Comparison of ENCODE assay signal across 9 cellular contexts in genomic region chr7:2719007-2719406, GRCh38. TPM values are rescaled to one million over a fixed set of nuclear protein-coding genes. Genes with fewer than 3 reads are reported as not detected.
DNase-seq lines count a peak whose midpoint lies in the region; ATAC-seq and TF ChIP-seq lines count a peak whose summit lies in the region.
"Had no signal": no experiment of that assay in that cellular context is flagged by ENCODE, and none has a peak within 500 bp of the region (broad histone marks: within the 10 kb centered on the region; RNA-seq: fewer than 3 reads in every experiment).

No MANE protein-coding gene starts in this region.

- DNase-seq in DMS 273 (lab: John Stamatoyannopoulos, UW; ENCODE audit: unreplicated experiment) = peak; percentile 88
- DNase-seq in activated CD4-positive, alpha-beta memory T cell treated with anti-CD3 and anti-CD28 coated beads, Interleukin-2, amount 10 ng/mL, durations not matched to agents 7 days and 5 days = peak; percentile 69
- peak; percentile 90 for DNase-seq in endodermal cell
- DNase-seq in stimulated activated CD4-positive, alpha-beta T cell treated with anti-CD3 and anti-CD28 coated beads, Interleukin-15, amount 100 ng/mL, for 1 hour (ENCODE audit: low read depth in 1 of 2, low spot score in 1 of 2) = peak; percentile 31 to 57
- DNase-seq in NCI-H226 = no peak
- DNase-seq in SIG-M5 treated with dmso at 0.1 percent for 504 hours (lab: John Stamatoyannopoulos, UW; ENCODE audit: unreplicated experiment) = no peak

- H3K79me2 ChIP-seq in Loucy (ENCODE audit: insufficient read depth, low read length) = peaks cover 11% of the 10 kb centered on the region; the same call in 1 of the 2 replicates

- H3K4me1 Mint-ChIP-seq in activated CD4-positive, alpha-beta memory T cell treated with anti-CD3 and anti-CD28 coated beads, Interleukin-2, amount 10 ng/mL, durations not matched to agents 7 days and 5 days = peaks cover 66% of the 10 kb centered on the region
- no peaks in the 10 kb centered on the region for H3K4me1 Mint-ChIP-seq in endodermal cell

- CTCF ChIA-PET in activated CD4-positive, alpha-beta memory T cell treated with anti-CD3 and anti-CD28 coated beads, Interleukin-2, amount 10 ng/mL, durations not matched to agents 7 days and 5 days (lab: Charles Lee) = interaction anchor here (0.6 to 2.9 kb wide), 14 partner anchors 9 to 313 kb away, joined by 3 to 27 read pairs (median 4); no protein-coding TSS in a partner anchor

- peak overlapping the region; percentile 54 for H3K4me2 ChIP-seq in Loucy (ENCODE audit: low read depth, low read length, poor library complexity, severe bottlenecking)

- no peaks in the 10 kb centered on the region for H3F3A ChIP-seq in Loucy (ENCODE audit: low read depth)

- H3K9me3 ChIP-seq in Loucy (ENCODE audit: insufficient read depth, low read depth, low read length) (no peaks in the 10 kb centered on the region), endodermal cell (ENCODE audit: control insufficient read depth, low read length) (no peaks in the 10 kb centered on the region)

- H3K27me3 ChIP-seq in Loucy (ENCODE audit: insufficient read depth, low read length, poor library complexity, severe bottlenecking) (no peaks in the 10 kb centered on the region), endodermal cell (ENCODE audit: control insufficient read depth, insufficient read depth, low read length, poor library complexity, severe bottlenecking) (no peaks in the 10 kb centered on the region)

- H3K4me3 ChIP-seq in Loucy (ENCODE audit: low read length, poor library complexity, severe bottlenecking) (no peak overlapping the region), endodermal cell (ENCODE audit: low read length) (no peak overlapping the region)

- H3K9me3 Mint-ChIP-seq in activated CD4-positive, alpha-beta memory T cell treated with anti-CD3 and anti-CD28 coated beads, Interleukin-2, amount 10 ng/mL, durations not matched to agents 7 days and 5 days = no peaks in the 10 kb centered on the region
- H3K9me3 Mint-ChIP-seq in endodermal cell = no peaks in the 10 kb centered on the region

- no peak overlapping the region for H3K27ac ChIP-seq in endodermal cell (ENCODE audit: low read depth, low read length)

- H3K9me2 ChIP-seq in Loucy (replicated peaks; ENCODE audit: low read depth, low read length) = no peaks in the 10 kb centered on the region

- peaks cover 6% of the 10 kb centered on the region; the same call in 1 of the 2 replicates for H3K36me3 ChIP-seq in Loucy (ENCODE audit: insufficient read depth, low read length)
- peaks cover 12% of the 10 kb centered on the region for H3K36me3 ChIP-seq in endodermal cell (ENCODE audit: control insufficient read depth, insufficient read depth, low read length)

- H2AFZ ChIP-seq in Loucy (ENCODE audit: low read length) = no peak overlapping the region

- no peak for ATAC-seq in HG02763 (IDR thresholded peaks at IDR 0.05; ENCODE audit: unreplicated experiment)
- ATAC-seq: left colon had no signal

- no peak overlapping the region for H3K4me3 Mint-ChIP-seq in activated CD4-positive, alpha-beta memory T cell treated with anti-CD3 and anti-CD28 coated beads, Interleukin-2, amount 10 ng/mL, durations not matched to agents 7 days and 5 days
- no peak overlapping the region for H3K4me3 Mint-ChIP-seq in endodermal cell

- POLR2A ChIA-PET in activated CD4-positive, alpha-beta memory T cell treated with anti-CD3 and anti-CD28 coated beads, Interleukin-2, amount 10 ng/mL, durations not matched to agents 7 days and 5 days (lab: Charles Lee) = interaction anchor here (0.9 to 1.6 kb wide), 3 partner anchors 9 to 20 kb away, joined by 3 to 12 read pairs (median 3); no protein-coding TSS in a partner anchor

- H3K36me3 Mint-ChIP-seq in activated CD4-positive, alpha-beta memory T cell treated with anti-CD3 and anti-CD28 coated beads, Interleukin-2, amount 10 ng/mL, durations not matched to agents 7 days and 5 days (ENCODE audit: low read depth) = peaks cover 5% of the 10 kb centered on the region
- peaks cover 54% of the 10 kb centered on the region for H3K36me3 Mint-ChIP-seq in endodermal cell (ENCODE audit: low read depth)

- H3K9ac ChIP-seq in Loucy (ENCODE audit: low read depth, low read length, poor library complexity, severe bottlenecking) (no peak overlapping the region), endodermal cell (ENCODE audit: extremely low read depth, low read length, poor library complexity, severe bottlenecking) (no peak overlapping the region)

- H4K20me1 ChIP-seq in Loucy (ENCODE audit: insufficient read depth, low read length, poor library complexity, severe bottlenecking) = no peaks in the 10 kb centered on the region

- H3K4me1 ChIP-seq in Loucy (ENCODE audit: insufficient read depth, low read length, poor library complexity, severe bottlenecking) (peaks cover 82% of the 10 kb centered on the region), endodermal cell (ENCODE audit: control insufficient read depth, insufficient read depth, low read length) (no peaks in the 10 kb centered on the region)

- peak; percentile 78 for TF ChIP-seq CTCF in Loucy (conservative IDR thresholded peaks at IDR 0.05; ENCODE audit: low read length)
- TF ChIP-seq CTCF in endodermal cell (conservative IDR thresholded peaks at IDR 0.05) = peak; percentile 84

- H3K27me3 Mint-ChIP-seq in activated CD4-positive, alpha-beta memory T cell treated with anti-CD3 and anti-CD28 coated beads, Interleukin-2, amount 10 ng/mL, durations not matched to agents 7 days and 5 days = no peaks in the 10 kb centered on the region
- H3K27me3 Mint-ChIP-seq in endodermal cell (ENCODE audit: insufficient read depth) = no peaks in the 10 kb centered on the region

- no peak overlapping the region for H3K27ac Mint-ChIP-seq in activated CD4-positive, alpha-beta memory T cell treated with anti-CD3 and anti-CD28 coated beads, Interleukin-2, amount 10 ng/mL, durations not matched to agents 7 days and 5 days
- H3K27ac Mint-ChIP-seq in endodermal cell = peak overlapping the region; percentile 68

- WGBS in endodermal cell (ENCODE audit: insufficient coverage in 1 of 2, insufficient read length in 1 of 2), 2 experiments = 71 to 72% methylated on average over 7 to 16 of the region's 16 CpGs

RNA-seq across cellular contexts. Expression of gene AMZ1, which starts 31.0 kb away (rescaled TPM):
- under 1 TPM; 0.78 to 0.88 TPM for total RNA-seq in activated CD4-positive, alpha-beta memory T cell treated with anti-CD3 and anti-CD28 coated beads, Interleukin-2, amount 10 ng/mL, durations not matched to agents 7 days and 5 days
- 1 to 10 TPM in 1 of 2 donors, under 1 TPM in 1; 0.66 to 1.6 TPM for total RNA-seq in endodermal cell
- polyA plus RNA-seq in endodermal cell (2013, experiment 1 of 2) = 0.07 TPM
- polyA plus RNA-seq in endodermal cell (2013, experiment 2 of 2) = not detected

Comparison
In these comparisons a context has a peak if more than half of its experiments do, and no peak if none do; other contexts are left out.
1. DNase-seq: peak in DMS 273 (single experiment), activated CD4-positive, alpha-beta memory T cell treated with anti-CD3 and anti-CD28 coated beads, Interleukin-2, amount 10 ng/mL, durations not matched to agents 7 days and 5 days (single experiment), endodermal cell (single experiment) and stimulated activated CD4-positive, alpha-beta T cell treated with anti-CD3 and anti-CD28 coated beads, Interleukin-15, amount 100 ng/mL, for 1 hour (2 of 2); none in NCI-H226 (single experiment) and SIG-M5 treated with dmso at 0.1 percent for 504 hours (single experiment).